Comparison of ENCODE assay signal across 11 cellular contexts in genomic region chr10:125152646-125153368, GRCh38. TPM values are rescaled to one million over a fixed set of nuclear protein-coding genes. Genes with fewer than 3 reads are reported as not detected.
DNase-seq lines count a peak whose midpoint lies in the region; ATAC-seq and TF ChIP-seq lines count a peak whose summit lies in the region.
"Had no signal": no experiment of that assay in that cellular context is flagged by ENCODE, and none has a peak within 500 bp of the region (broad histone marks: within the 10 kb centered on the region; RNA-seq: fewer than 3 reads in every experiment).

No MANE protein-coding gene starts in this region.

- peak overlapping the region; percentile 43 for H3K4me3 Mint-ChIP-seq in neural progenitor cell

- intact Hi-C loops in head of caudate nucleus (cut with DNase I) = loop anchor here (5.0 kb wide), 1 partner anchor 156 kb away; no protein-coding TSS in a partner anchor

- H2AFZ ChIP-seq in neural progenitor cell (replicated peaks) = no peak overlapping the region

- POLR2A ChIA-PET in RWPE1 (lab: Yijun Ruan, JAX; ENCODE audit: low non-redundant PET) = interaction anchor here (0.6 kb wide), 1 partner anchor 92 kb away, joined by 3 read pairs; no protein-coding TSS in a partner anchor

- DNase-seq in AG08395 (ENCODE audit: low spot score) = peak; percentile 37
- no peak for DNase-seq in RWPE1 (ENCODE audit: low spot score)
- DNase-seq in head of caudate nucleus = peak; percentile 52 to 90 (median 78)
- DNase-seq in neural progenitor cell (ENCODE audit: low spot score) = peak; percentile 32
- no peak for DNase-seq in NCI-H524 (lab: John Stamatoyannopoulos, UW)
- no peak for DNase-seq in activated naive CD4-positive, alpha-beta T cell treated with anti-CD3 and anti-CD28 coated beads, Interleukin-2, amount 50 U/mL, for 72 hours (ENCODE audit: low spot score in 2 of 2)
- DNase-seq in stimulated activated CD4-positive, alpha-beta T cell treated with anti-CD3 and anti-CD28 coated beads, Interleukin-4, amount 100 ng/mL, for 24 hours = no peak
- DNase-seq: activated CD8-positive, alpha-beta memory T cell treated with anti-CD3 and anti-CD28 coated beads, Interleukin-2, amount 50 U/mL, for 4 hours; COR-L47 had no signal

- peak overlapping the region; percentile 63 for H3K27ac Mint-ChIP-seq in neural progenitor cell
- H3K27ac Mint-ChIP-seq in activated naive CD4-positive, alpha-beta T cell treated with anti-CD3 and anti-CD28 coated beads, Interleukin-2, amount 50 U/mL, for 72 hours = no peak overlapping the region

- CTCF ChIA-PET in RWPE1 (lab: Yijun Ruan, JAX) = interaction anchor here (1.1 kb wide), 1 partner anchor 105 kb away, joined by 3 read pairs; no protein-coding TSS in a partner anchor

- peaks cover 80% of the 10 kb centered on the region for H3K4me1 ChIP-seq in neural progenitor cell

- peaks cover 56% of the 10 kb centered on the region for H3F3A ChIP-seq in neural progenitor cell (ENCODE audit: low read depth)

- H3K27ac ChIP-seq in RWPE1 = peak overlapping the region; percentile 78
- H3K27ac ChIP-seq in neural progenitor cell = no peak overlapping the region

- H3K9me3 Mint-ChIP-seq in neural progenitor cell = no peaks in the 10 kb centered on the region
- no peaks in the 10 kb centered on the region for H3K9me3 Mint-ChIP-seq in activated naive CD4-positive, alpha-beta T cell treated with anti-CD3 and anti-CD28 coated beads, Interleukin-2, amount 50 U/mL, for 72 hours

- H3K36me3 ChIP-seq in neural progenitor cell = no peaks in the 10 kb centered on the region

- H4K20me1 ChIP-seq in neural progenitor cell (ENCODE audit: low read depth) = peaks cover 100% of the 10 kb centered on the region

- no peak for ATAC-seq in activated naive CD4-positive, alpha-beta T cell treated with anti-CD3 and anti-CD28 coated beads, Interleukin-2, amount 50 U/mL, for 72 hours
- no peak for ATAC-seq in GM19035 (IDR thresholded peaks at IDR 0.05; ENCODE audit: unreplicated experiment)

- H3K9ac ChIP-seq in neural progenitor cell = no peak overlapping the region

- H3K27me3 ChIP-seq in neural progenitor cell = no peaks in the 10 kb centered on the region
- H3K27me3 ChIP-seq: neutrophil had no signal

- no peaks in the 10 kb centered on the region for H3K9me3 ChIP-seq in neural progenitor cell (ENCODE audit: low read depth)
- H3K9me3 ChIP-seq: neutrophil had no signal

- peaks cover 82% of the 10 kb centered on the region for H3K4me1 Mint-ChIP-seq in neural progenitor cell

- H3K4me2 ChIP-seq in neural progenitor cell = peak overlapping the region; percentile 78

- H3K4me3 ChIP-seq in neural progenitor cell = peak overlapping the region; percentile 42

- H3K27me3 Mint-ChIP-seq in neural progenitor cell (ENCODE audit: insufficient read depth, low read depth) = no peaks in the 10 kb centered on the region

- peaks cover 100% of the 10 kb centered on the region for H3K79me2 ChIP-seq in neural progenitor cell (ENCODE audit: low read depth)

- H3K36me3 Mint-ChIP-seq in neural progenitor cell = peaks cover 18% of the 10 kb centered on the region
- H3K36me3 Mint-ChIP-seq in activated naive CD4-positive, alpha-beta T cell treated with anti-CD3 and anti-CD28 coated beads, Interleukin-2, amount 50 U/mL, for 72 hours = peaks cover 0 to 6% of the 10 kb centered on the region in 2 donors

- TF ChIP-seq CTCF in RWPE1 (conservative IDR thresholded peaks at IDR 0.05; ENCODE audit: low read depth) = no peak
- no peak for TF ChIP-seq CTCF in neural progenitor cell (IDR thresholded peaks at IDR 0.05)

RNA-seq across cellular contexts. Expression of gene CTBP2, which starts 7.6 kb away (rescaled TPM):
- 55.2 and 97.6 TPM in 2 replicates for total RNA-seq in neural progenitor cell (ENCODE audit: low replicate concordance)
- 1 to 10 TPM; 1.2 TPM for total RNA-seq in activated naive CD4-positive, alpha-beta T cell treated with anti-CD3 and anti-CD28 coated beads, Interleukin-2, amount 50 U/mL, for 72 hours

Comparison
In these comparisons a context has a peak if more than half of its experiments do, and no peak if none do; other contexts are left out.
1. DNase-seq: peak in AG08395 (single experiment), head of caudate nucleus (42 of 42) and neural progenitor cell (single experiment); none in RWPE1 (single experiment), NCI-H524 (0 of 2), activated naive CD4-positive, alpha-beta T cell treated with anti-CD3 and anti-CD28 coated beads, Interleukin-2, amount 50 U/mL, for 72 hours (0 of 2) and stimulated activated CD4-positive, alpha-beta T cell treated with anti-CD3 and anti-CD28 coated beads, Interleukin-4, amount 100 ng/mL, for 24 hours (single experiment).
2. RNA of gene CTBP2, which starts 7.6 kb away (total RNA-seq): 55.2 to 97.6 TPM in neural progenitor cell; 1.2 TPM in activated naive CD4-positive, alpha-beta T cell treated with anti-CD3 and anti-CD28 coated beads, Interleukin-2, amount 50 U/mL, for 72 hours; every median in the first group is over 10 times any median in the second.